26 cellular contexts compared by ENCODE assay signal in genomic region chr12:81573228-81573627, GRCh38.
DNase-seq lines count a peak whose midpoint lies in the region; TF ChIP-seq lines count a peak whose summit lies in the region.
"Had no signal": no experiment of that assay in that cellular context is flagged by ENCODE, and none has a peak within 500 bp of the region (broad histone marks: within the 10 kb centered on the region; RNA-seq: fewer than 3 reads in every experiment).

No MANE protein-coding gene starts in this region.

- H3K27ac ChIP-seq in 22Rv1 (peak overlapping the region; percentile 58), transverse colon (no peak overlapping the region)
- H3K27ac ChIP-seq: heart left ventricle, left ventricle myocardium inferior, prostate gland, stomach, upper lobe of left lung had no signal

- WGBS in transverse colon (ENCODE audit: low coverage in 1 of 2), 2 donors: 62 to 64% methylated on average over 3 of the region's 3 CpGs

- no peaks in the 10 kb centered on the region for H3K4me1 ChIP-seq in transverse colon
- H3K4me1 ChIP-seq: prostate gland, stomach, upper lobe of left lung had no signal

- H3K27me3 ChIP-seq in kidney epithelial cell (ENCODE audit: control insufficient read depth, insufficient read depth, low read length): no peaks in the 10 kb centered on the region
- H3K27me3 ChIP-seq in transverse colon: no peaks in the 10 kb centered on the region
- H3K27me3 ChIP-seq: heart left ventricle, MG63, stomach, upper lobe of left lung had no signal

- intact Hi-C loops in transverse colon (cut with DNase I; ENCODE audit: low total_unique reads): no loop called here

- no peak for TF ChIP-seq EP300 in transverse colon (IDR thresholded peaks at IDR 0.05; ENCODE audit: low read depth)

- DNase-seq in HS-5 (ENCODE audit: low read depth) (peak; percentile 18), cardiac fibroblast (ENCODE audit: low read depth in 2 of 2) (peak; percentile 3 to 6), kidney epithelial cell (ENCODE audit: low read depth) (peak; percentile 7), RPMI8226 (no peak), NCI-H2196 (lab: John Stamatoyannopoulos, UW; ENCODE audit: unreplicated experiment) (no peak), transverse colon (no peak), cerebellum (ENCODE audit: low spot score) (no peak)
- DNase-seq: activated CD4-positive, alpha-beta T cell treated with anti-CD3 and anti-CD28 coated beads, Interleukin-2, amount 50 U/mL, for 4 hours; activated CD8-positive, alpha-beta memory T cell treated with anti-CD3 and anti-CD28 coated beads, Interleukin-2, amount 50 U/mL, for 48 hours; activated effector memory CD4-positive, alpha-beta T cell treated with Interleukin-2 at 50 U/mL for 16 hours; activated naive CD8-positive, alpha-beta T cell treated with anti-CD3 and anti-CD28 coated beads, Interleukin-2, amount 50 U/mL, for 24 hours; caudate nucleus; DMS 273 treated with DMSO at 0.1 percent for 48 hours; effector CD4-positive, alpha-beta T cell; heart left ventricle; left ventricle myocardium inferior; MG63; NCI-H1436 treated with DMSO at 0.1 percent for 48 hours; NCI-H82; SIG-M5; small intestine; stimulated activated CD4-positive, alpha-beta T cell treated with anti-CD3 and anti-CD28 coated beads, Interleukin-4, amount 100 ng/mL, for 24 hours; stomach; upper lobe of left lung had no signal

- in situ Hi-C loops in transverse colon (cut with MboI; ENCODE audit: low pct_ligation_motif_present in 1 of 4, low pct_unique_long_range_greater_than_20kb in 1 of 4, low sequenced_read_pairs in 3 of 4): no loop called here

- H3K4me3 ChIP-seq in cardiac fibroblast (replicated peaks in 1 of 2; ENCODE audit: low read depth in 2 of 2, low read length in 2 of 2) (no peak overlapping the region), kidney epithelial cell (ENCODE audit: low read depth, low read length) (no peak overlapping the region), transverse colon (no peak overlapping the region)
- H3K4me3 ChIP-seq: heart left ventricle, left ventricle myocardium inferior, MG63, prostate gland, stomach, upper lobe of left lung had no signal

- no peaks in the 10 kb centered on the region for H3K9me3 ChIP-seq in transverse colon
- H3K9me3 ChIP-seq: heart left ventricle, left ventricle myocardium inferior, MG63, prostate gland, stomach, upper lobe of left lung had no signal

- H3K36me3 ChIP-seq in kidney epithelial cell (ENCODE audit: control insufficient read depth, insufficient read depth, low read length): no peaks in the 10 kb centered on the region
- H3K36me3 ChIP-seq in transverse colon: no peaks in the 10 kb centered on the region
- H3K36me3 ChIP-seq: heart left ventricle, left ventricle myocardium inferior, MG63, prostate gland, stomach, upper lobe of left lung had no signal

- TF ChIP-seq POLR2A in transverse colon (IDR thresholded peaks at IDR 0.05): no peak

- TF ChIP-seq CTCF in 22Rv1 (IDR thresholded peaks at IDR 0.05): no peak; the same call in 1 of the 2 replicates
- no peak for TF ChIP-seq CTCF in cardiac fibroblast (IDR thresholded peaks at IDR 0.05; ENCODE audit: low read depth, low read length)
- TF ChIP-seq CTCF in kidney epithelial cell (IDR thresholded peaks at IDR 0.05; ENCODE audit: insufficient read depth, low read length, poor library complexity, severe bottlenecking): no peak
- TF ChIP-seq CTCF in transverse colon (IDR thresholded peaks at IDR 0.05): no peak

Comparison
In these comparisons a context has a peak if more than half of its experiments do, and no peak if none do; other contexts are left out.
1. DNase-seq: peak in HS-5 (single experiment), cardiac fibroblast (2 of 2) and kidney epithelial cell (single experiment); none in RPMI8226 (single experiment), NCI-H2196 (single experiment), transverse colon (single experiment) and cerebellum (single experiment).